Comparison of ENCODE assay signal across 2 cellular contexts in genomic region chr16:11835891-11836652, GRCh38.
TF ChIP-seq lines count a peak whose summit lies in the region.

No MANE protein-coding gene starts in this region.

TF ChIP-seq in HepG2, 621 proteins besides CTCF, POLR2A, EP300 and RAD21 (continued from another document and continues in another):
- TF ChIP-seq IRF1 (CRISPR knock-in tag; IDR thresholded peaks at IDR 0.05; ENCODE audit: low read depth) (no peak), HOXD1 (CRISPR knock-in tag; IDR thresholded peaks at IDR 0.05) (no peak), POGZ (CRISPR knock-in tag; IDR thresholded peaks at IDR 0.05) (no peak), THAP11 (CRISPR knock-in tag; IDR thresholded peaks at IDR 0.05) (0 out of 2 replicates have a peak, but pooled peaks have one; percentile 7), BATF2 (CRISPR knock-in tag; IDR thresholded peaks at IDR 0.05) (no peak), ZMYM2 (CRISPR knock-in tag; IDR thresholded peaks at IDR 0.05) (no peak), ZNF549 (CRISPR knock-in tag; IDR thresholded peaks at IDR 0.05) (no peak), ZFAT (CRISPR knock-in tag; conservative IDR thresholded peaks at IDR 0.05) (no peak), ZBTB37 (CRISPR knock-in tag; IDR thresholded peaks at IDR 0.05) (no peak), ERF (CRISPR knock-in tag; IDR thresholded peaks at IDR 0.05) (no peak), HOXA9 (CRISPR knock-in tag; IDR thresholded peaks at IDR 0.05; ENCODE audit: borderline replicate concordance) (peak; percentile 61; the same call in 1 of the 2 replicates), PLRG1 (conservative IDR thresholded peaks at IDR 0.05) (no peak), PAX8 (CRISPR knock-in tag; IDR thresholded peaks at IDR 0.05; ENCODE audit: borderline replicate concordance) (no peak), ELF1 (CRISPR knock-in tag; IDR thresholded peaks at IDR 0.05) (no peak), MIXL1 (CRISPR knock-in tag; IDR thresholded peaks at IDR 0.05) (0 out of 2 replicates have a peak, but pooled peaks have one; percentile 18), ZNF235 (CRISPR knock-in tag; IDR thresholded peaks at IDR 0.05; ENCODE audit: borderline replicate concordance) (no peak), SAP130 (CRISPR knock-in tag; IDR thresholded peaks at IDR 0.05; ENCODE audit: low read depth) (no peak), DZIP1 (CRISPR knock-in tag; IDR thresholded peaks at IDR 0.05) (no peak), ZNF569 (CRISPR knock-in tag; IDR thresholded peaks at IDR 0.05; ENCODE audit: borderline replicate concordance) (no peak)

TF ChIP-seq in SK-N-SH treated with all-trans-retinoic acid at 6 μM for 48 hours, 23 proteins besides CTCF, POLR2A, EP300 and RAD21 (continued from another document):
- TF ChIP-seq TSHZ2 (CRISPR knock-in tag; IDR thresholded peaks at IDR 0.05), result no peak
